8 cellular contexts compared by ENCODE assay signal in the genomic region with DNA sequence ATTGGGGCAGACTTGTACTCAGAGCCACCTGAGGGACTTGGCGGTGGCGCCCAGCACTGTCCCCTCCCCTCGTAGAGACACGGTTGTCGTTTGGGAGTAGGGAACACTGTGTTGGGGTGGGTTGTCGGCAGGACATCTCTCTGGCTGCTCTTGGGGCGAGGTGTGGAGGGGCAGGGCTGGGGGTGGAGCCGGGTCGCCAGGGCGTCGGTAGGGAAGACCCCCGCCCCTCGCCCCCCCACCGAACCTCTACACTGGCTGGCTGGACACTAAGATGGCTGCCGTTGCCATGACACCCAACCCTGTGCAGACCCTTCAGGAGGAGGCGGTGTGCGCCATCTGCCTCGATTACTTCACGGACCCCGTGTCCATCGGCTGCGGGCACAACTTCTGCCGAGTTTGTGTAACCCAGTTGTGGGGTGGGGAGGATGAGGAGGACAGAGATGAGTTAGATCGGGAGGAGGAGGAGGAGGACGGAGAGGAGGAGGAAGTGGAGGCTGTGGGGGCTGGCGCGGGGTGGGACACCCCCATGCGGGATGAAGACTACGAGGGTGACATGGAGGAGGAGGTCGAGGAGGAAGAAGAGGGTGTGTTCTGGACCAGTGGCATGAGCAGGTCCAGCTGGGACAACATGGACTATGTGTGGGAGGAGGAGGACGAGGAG. TPM values are rescaled to one million over a fixed set of nuclear protein-coding genes. Genes with fewer than 3 reads are reported as not detected.
DNase-seq lines count a peak whose midpoint lies in the region; ATAC-seq and TF ChIP-seq lines count a peak whose summit lies in the region.

No MANE protein-coding gene starts in this region.

- peaks cover 6% of the 10 kb centered on the region for H3K9me3 Mint-ChIP-seq in neural crest cell

- peak overlapping the region; percentile 99 for H3K4me3 ChIP-seq in epithelial cell of proximal tubule (ENCODE audit: low read depth, low read length)

- peak overlapping the region; percentile 99 for H3K27ac ChIP-seq in 22Rv1

- H3K4me3 Mint-ChIP-seq in neural crest cell, result peak overlapping the region; percentile 95

- H3K27ac Mint-ChIP-seq in neural crest cell (ENCODE audit: unreplicated experiment), result peak overlapping the region; percentile 99

- ATAC-seq in GM19467 (IDR thresholded peaks at IDR 0.05; ENCODE audit: unreplicated experiment), result peak; percentile 0

- H3K36me3 Mint-ChIP-seq in neural crest cell (ENCODE audit: low read depth), result peaks cover 11% of the 10 kb centered on the region

- DNase-seq in SK-N-DZ (ENCODE audit: low spot score), result peak; percentile 89
- no peak for DNase-seq in epithelial cell of proximal tubule (ENCODE audit: low read depth)
- DNase-seq in neural crest cell (ENCODE audit: low read depth, low spot score), result peak; percentile 64
- no peak for DNase-seq in NCI-H510A (lab: John Stamatoyannopoulos, UW)
- no peak for DNase-seq in HuH-7.5 (ENCODE audit: low spot score)
- no peak for DNase-seq in HT-29 (ENCODE audit: low spot score)

- H3K4me1 Mint-ChIP-seq in neural crest cell, result peaks cover 42% of the 10 kb centered on the region

- TF ChIP-seq CTCF in 22Rv1 (IDR thresholded peaks at IDR 0.05) (no peak), epithelial cell of proximal tubule (conservative IDR thresholded peaks at IDR 0.05; ENCODE audit: low read depth, low read length) (no peak), neural crest cell (conservative IDR thresholded peaks at IDR 0.05) (no peak)

- H3K27me3 Mint-ChIP-seq in neural crest cell (ENCODE audit: low read depth), result peaks cover 40% of the 10 kb centered on the region

RNA-seq across cellular contexts. Expression of a gene that starts 0.8 kb away (rescaled TPM):
- polyA plus RNA-seq in SK-N-DZ (2014; cell fraction: cytosol; rRNA removed), result 12.7 and 19.2 TPM in 2 replicates
- polyA plus RNA-seq in SK-N-DZ (2014; cell fraction: nucleus; rRNA removed), result 56.8 and 82.1 TPM in 2 replicates
- total RNA-seq in epithelial cell of proximal tubule (10.6 and 12.4 TPM in 2 replicates), neural crest cell (34.5 and 39.1 TPM in 2 replicates)
- 29.9 and 37.9 TPM in 2 replicates for total RNA-seq in HT-29 (2014; rRNA removed; shearing (Covaris generic))

RNA-seq across cellular contexts. Expression of a gene that starts 18.9 kb away (rescaled TPM):
- 0.17 and 1.8 TPM in 2 replicates for polyA plus RNA-seq in SK-N-DZ (2014; cell fraction: cytosol; rRNA removed)
- 2.4 and 4.4 TPM in 2 replicates for polyA plus RNA-seq in SK-N-DZ (2014; cell fraction: nucleus; rRNA removed)
- total RNA-seq in epithelial cell of proximal tubule (2.7 and 14.6 TPM in 2 replicates), neural crest cell (not detected in 2 replicates)
- total RNA-seq in HT-29 (2014; rRNA removed; shearing (Covaris generic)), result 2.9 and 5.5 TPM in 2 replicates

RNA-seq across cellular contexts. Expression of a gene that starts 19.8 kb away (rescaled TPM):
- polyA plus RNA-seq in SK-N-DZ (2014; cell fraction: cytosol; rRNA removed), result 4,590 and 4,863 TPM in 2 replicates
- 2,745 and 2,800 TPM in 2 replicates for polyA plus RNA-seq in SK-N-DZ (2014; cell fraction: nucleus; rRNA removed)
- 2,747 and 3,067 TPM in 2 replicates for total RNA-seq in epithelial cell of proximal tubule
- total RNA-seq in neural crest cell, result 2,359 and 2,449 TPM in 2 replicates
- 4,450 and 4,738 TPM in 2 replicates for total RNA-seq in HT-29 (2014; rRNA removed; shearing (Covaris generic))

RNA-seq across cellular contexts. Expression of a gene that starts 37.1 kb away (rescaled TPM):
- polyA plus RNA-seq in SK-N-DZ (2014; cell fraction: cytosol; rRNA removed), result 18.3 TPM in 2 replicates
- polyA plus RNA-seq in SK-N-DZ (2014; cell fraction: nucleus; rRNA removed), result 31.7 and 40.4 TPM in 2 replicates
- total RNA-seq in epithelial cell of proximal tubule (1.6 and 3.5 TPM in 2 replicates), neural crest cell (9.0 TPM in 2 replicates)
- total RNA-seq in HT-29 (2014; rRNA removed; shearing (Covaris generic)), result 4.0 and 4.8 TPM in 2 replicates

Comparison
In these comparisons a context has a peak if more than half of its experiments do, and no peak if none do; other contexts are left out.
1. DNase-seq: peak in SK-N-DZ (single experiment) and neural crest cell (single experiment); none in epithelial cell of proximal tubule (single experiment), NCI-H510A (single experiment), HuH-7.5 (single experiment) and HT-29 (single experiment).